In the genomic region with DNA sequence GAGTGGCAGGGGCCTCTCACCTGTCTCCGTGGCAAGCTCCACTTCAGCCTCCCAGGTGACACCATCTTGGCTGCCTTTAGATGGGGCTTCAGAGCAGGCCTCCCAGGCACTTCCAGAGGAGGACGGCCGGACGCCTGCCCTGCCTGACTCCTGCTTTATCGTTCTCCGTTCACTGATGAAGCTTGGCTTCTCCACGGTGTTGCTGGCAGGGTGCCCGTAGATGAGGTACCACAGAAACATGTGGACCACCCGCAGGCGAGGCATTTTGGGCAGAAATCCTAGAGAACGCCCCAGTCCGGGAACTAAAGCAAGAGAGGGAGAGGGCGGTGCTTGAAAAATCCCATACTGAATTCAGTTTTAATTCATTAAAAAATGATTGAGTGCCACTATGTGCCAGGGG, we compare ENCODE assay signal across 1 cellular context.
TF ChIP-seq lines count a peak whose summit lies in the region.

No MANE protein-coding gene starts in this region.

TF ChIP-seq in IMR-90, 13 proteins besides CTCF, POLR2A, EP300 and RAD21:
- no peak for TF ChIP-seq SMC3 (IDR thresholded peaks at IDR 0.05; ENCODE audit: low read depth, low read length)
- no peak for TF ChIP-seq RCOR1 (IDR thresholded peaks at IDR 0.05; ENCODE audit: insufficient replicate concordance, low read length)
- no peak for TF ChIP-seq CEBPB (IDR thresholded peaks at IDR 0.05; ENCODE audit: low read depth, low read length)
- TF ChIP-seq CHD1 (IDR thresholded peaks at IDR 0.05; ENCODE audit: low read depth, low read length), result no peak
- TF ChIP-seq MAZ (IDR thresholded peaks at IDR 0.05; ENCODE audit: borderline replicate concordance, low read depth, low read length), result no peak
- TF ChIP-seq MAFK (IDR thresholded peaks at IDR 0.05; ENCODE audit: low read depth, low read length), result no peak
- no peak for TF ChIP-seq RFX5 (IDR thresholded peaks at IDR 0.05; ENCODE audit: low read depth, low read length)
- no peak for TF ChIP-seq MXI1 (IDR thresholded peaks at IDR 0.05; ENCODE audit: borderline replicate concordance, low read depth, low read length)
- TF ChIP-seq, protein P1, sequence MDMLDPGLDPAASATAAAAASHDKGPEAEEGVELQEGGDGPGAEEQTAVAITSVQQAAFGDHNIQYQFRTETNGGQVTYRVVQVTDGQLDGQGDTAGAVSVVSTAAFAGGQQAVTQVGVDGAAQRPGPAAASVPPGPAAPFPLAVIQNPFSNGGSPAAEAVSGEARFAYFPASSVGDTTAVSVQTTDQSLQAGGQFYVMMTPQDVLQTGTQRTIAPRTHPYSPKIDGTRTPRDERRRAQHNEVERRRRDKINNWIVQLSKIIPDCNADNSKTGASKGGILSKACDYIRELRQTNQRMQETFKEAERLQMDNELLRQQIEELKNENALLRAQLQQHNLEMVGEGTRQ (IDR thresholded peaks at IDR 0.05; ENCODE audit: low read depth, low read length), result no peak
- no peak for TF ChIP-seq FOS (IDR thresholded peaks at IDR 0.05; ENCODE audit: low read depth, low read length)
